ENCODE assay signal across 8 cellular contexts in genomic region chr10:69901623-69902505, GRCh38.
DNase-seq lines count a peak whose midpoint lies in the region; ATAC-seq and TF ChIP-seq lines count a peak whose summit lies in the region.

No MANE protein-coding gene starts in this region.

- H3K9me3 Mint-ChIP-seq in Caco-2 (ENCODE audit: unreplicated experiment) = no peaks in the 10 kb centered on the region
- H3K9me3 Mint-ChIP-seq in neural crest cell = no peaks in the 10 kb centered on the region

- H3K4me1 ChIP-seq in Caco-2 = peaks cover 37% of the 10 kb centered on the region

- H3K36me3 Mint-ChIP-seq in Caco-2 (ENCODE audit: insufficient read depth, unreplicated experiment) (no peaks in the 10 kb centered on the region), neural crest cell (ENCODE audit: low read depth) (no peaks in the 10 kb centered on the region)

- H3K27me3 Mint-ChIP-seq in Caco-2 (ENCODE audit: insufficient read depth, unreplicated experiment) (no peaks in the 10 kb centered on the region), neural crest cell (ENCODE audit: low read depth) (peaks cover 3% of the 10 kb centered on the region)

- H3K27me3 ChIP-seq in Caco-2 (replicated peaks; ENCODE audit: control insufficient read depth, insufficient read depth, low read length) = no peaks in the 10 kb centered on the region

- DNase-seq in Caco-2 = peak; percentile 85 to 88
- DNase-seq in GM19240 (ENCODE audit: insufficient read length, low spot score) = peak; percentile 36
- peak; percentile 42 for DNase-seq in RPMI8226
- DNase-seq in neural crest cell (ENCODE audit: low read depth, low spot score) = peak; percentile 75
- DNase-seq in hippocampal formation (lab: John Stamatoyannopoulos, UW) = no peak

- POLR2A ChIA-PET in Caco-2 (lab: Charles Lee) = interaction anchor here (0.5 kb wide), 1 partner anchor 78 kb away, joined by 3 read pairs; no protein-coding TSS in a partner anchor

- ATAC-seq in esophagus mucosa (peak; percentile 59), HG03457 (IDR thresholded peaks at IDR 0.05; ENCODE audit: unreplicated experiment) (no peak), GM18517 (IDR thresholded peaks at IDR 0.05; ENCODE audit: unreplicated experiment) (no peak)

- peak; percentile 91 to 94 for TF ChIP-seq CTCF in Caco-2 (IDR thresholded peaks at IDR 0.05; ENCODE audit: insufficient read depth in 1 of 2, low read depth in 1 of 2, low read length in 1 of 2, severe bottlenecking in 1 of 2, unreplicated experiment in 1 of 2)
- TF ChIP-seq CTCF in neural crest cell (conservative IDR thresholded peaks at IDR 0.05) = peak; percentile 68

- CTCF ChIA-PET in Caco-2 (lab: Charles Lee) = interaction anchor here (0.9 to 6.0 kb wide), 7 partner anchors 10 to 57 kb away, joined by 3 to 90 read pairs (median 6); no protein-coding TSS in a partner anchor

- H3K27ac Mint-ChIP-seq in Caco-2 (ENCODE audit: unreplicated experiment) (no peak overlapping the region), neural crest cell (ENCODE audit: unreplicated experiment) (peak overlapping the region; percentile 97)

- H3K4me1 Mint-ChIP-seq in Caco-2 (ENCODE audit: low read depth, unreplicated experiment) (peaks cover 29% of the 10 kb centered on the region), neural crest cell (peaks cover 47% of the 10 kb centered on the region)

- intact Hi-C loops in Caco-2 (cut with micrococcal nuclease; ENCODE audit: unreplicated experiment) = loop anchor here (1.0 kb wide), 1 partner anchor 12 kb away; no protein-coding TSS in a partner anchor

- H3K9me3 ChIP-seq in Caco-2 = no peaks in the 10 kb centered on the region

- BruUV-seq in Caco-2 (replicated peaks; lab: Mats Ljungman, UMichigan) = no TSS peak

- H3K36me3 ChIP-seq in Caco-2 (ENCODE audit: control insufficient read depth, insufficient read depth, low read length) = no peaks in the 10 kb centered on the region

- no peak overlapping the region for H3K4me3 Mint-ChIP-seq in Caco-2 (ENCODE audit: unreplicated experiment)
- peak overlapping the region; percentile 25 for H3K4me3 Mint-ChIP-seq in neural crest cell

- no peak overlapping the region for H3K4me3 ChIP-seq in Caco-2 (ENCODE audit: low read depth, low read length)

Comparison
In these comparisons a context has a peak if more than half of its experiments do, and no peak if none do; other contexts are left out.
1. DNase-seq: peak in Caco-2 (2 of 2), GM19240 (single experiment), RPMI8226 (single experiment) and neural crest cell (single experiment); none in hippocampal formation (0 of 2).